ENCODE assay signal across 5 cellular contexts in genomic region chr3:33837182-33837581, GRCh38.
DNase-seq lines count a peak whose midpoint lies in the region; TF ChIP-seq lines count a peak whose summit lies in the region.
"Not testable (repeated sequence)": the region's sequence is repeated elsewhere in the genome, so short reads cannot be mapped to it uniquely, and the experiment has no call there.

No MANE protein-coding gene starts in this region.

- DNase-seq in DMS53 (lab: John Stamatoyannopoulos, UW) (peak; percentile 66), LNCaP clone FGC (ENCODE audit: low read depth) (peak; percentile 77), NCI-H2029 treated with DMSO at 0.1 percent for 48 hours (lab: John Stamatoyannopoulos, UW) (peak; percentile 34), T47D (ENCODE audit: low read depth in 1 of 2, low spot score in 1 of 2) (peak; percentile 9 to 71)

- peak overlapping the region; percentile 36; the same call in 1 of the 2 replicates for H3K27ac ChIP-seq in 22Rv1

- in situ Hi-C loops in T47D (cut with HindIII; ENCODE audit: low pct_unique_long_range_greater_than_20kb, low sequenced_read_pairs), result not testable (repeated sequence)

- TF ChIP-seq CTCF in 22Rv1 (IDR thresholded peaks at IDR 0.05); LNCaP clone FGC (IDR thresholded peaks at IDR 0.05; ENCODE audit: control insufficient read depth, extremely low read depth, insufficient read depth): not testable (repeated sequence)

- H3K4me3 ChIP-seq in LNCaP clone FGC (ENCODE audit: low read depth, low read length), result not testable (repeated sequence)
